Comparison of ENCODE assay signal across 8 cellular contexts in genomic region chr19:7348587-7349230, GRCh38. TPM values are rescaled to one million over a fixed set of nuclear protein-coding genes. Genes with fewer than 3 reads are reported as not detected.
A peak's percentile ranks its signal among the peaks of the same experiment; 100 is the strongest.
DNase-seq lines count a peak whose midpoint lies in the region; ATAC-seq, FAIRE-seq and TF ChIP-seq lines count a peak whose summit lies in the region.

Gene ARHGEF18 (plus strand): TSS chr19:7348937. CDS start chr19:7362891, 13,954 bp downstream.

- peak in 1 of 2 experiments; percentile 36; a peak in 1 of 4 replicates for TF ChIP-seq EP300 in GM12878 (IDR thresholded peaks at IDR 0.05; ENCODE audit: borderline replicate concordance in 1 of 2, control insufficient read depth in 1 of 2, low read depth in 2 of 2, low read length in 2 of 2)

- TSS peak; percentile 46 for BruUV-seq in GM12878 (replicated peaks; lab: Mats Ljungman, UMichigan)

- no peak for TF ChIP-seq RAD21 in GM12878 (IDR thresholded peaks at IDR 0.05; ENCODE audit: insufficient read depth, low read depth, low read length)

- TF ChIP-seq POLR2A in GM12878 (IDR thresholded peaks at IDR 0.05; ENCODE audit: low read depth, low read length) (peak; percentile 72; the same call in 1 of the 2 replicates), thyroid gland (IDR thresholded peaks at IDR 0.05) (no peak)

- H3K27ac ChIP-seq in SU-DHL-6 (ENCODE audit: low read depth, low read length): peak within 1 kb of the TSS; percentile 100
- H3K27ac ChIP-seq in GM12878 (ENCODE audit: control insufficient read depth, insufficient read depth): peak within 1 kb of the TSS; percentile 77
- no peak within 1 kb of the TSS for H3K27ac ChIP-seq in thyroid gland
- H3K27ac ChIP-seq in mesenchymal stem cell (ENCODE audit: low read length, poor library complexity, severe bottlenecking): no peak within 1 kb of the TSS

- peaks cover 58% of the 10 kb centered on the region for H3K4me1 ChIP-seq in GM12878 (ENCODE audit: control insufficient read depth, insufficient read depth, low read length)
- H3K4me1 ChIP-seq in thyroid gland: no peaks in the 10 kb centered on the region
- no peaks in the 10 kb centered on the region for H3K4me1 ChIP-seq in mesenchymal stem cell (ENCODE audit: control insufficient read depth, insufficient read depth, low read depth, low read length)

- no peak within 1 kb of the TSS for H4K8ac ChIP-seq in mesenchymal stem cell (ENCODE audit: low read length)

- H3K9me2 ChIP-seq in SU-DHL-6 (replicated peaks; ENCODE audit: insufficient read depth, low read length): no peaks in the 10 kb centered on the region

- ATAC-seq in GM12878 (peak; percentile 60), HG03039 (IDR thresholded peaks at IDR 0.05; ENCODE audit: unreplicated experiment) (no peak)

- H2AK5ac ChIP-seq in mesenchymal stem cell (ENCODE audit: low read length, severe bottlenecking): no peak within 1 kb of the TSS

- H3K36me3 ChIP-seq in SU-DHL-6 (ENCODE audit: low read length): 0 out of 2 replicates have a peak, but pooled peaks cover 4% of the 10 kb centered on the region
- H3K36me3 ChIP-seq in GM12878 (ENCODE audit: control insufficient read depth in 2 of 2, insufficient read depth in 2 of 2, low read length in 1 of 2): no peaks in the 10 kb centered on the region
- H3K36me3 ChIP-seq in thyroid gland: no peaks in the 10 kb centered on the region
- H3K36me3 ChIP-seq in mesenchymal stem cell (ENCODE audit: control insufficient read depth in 1 of 2, insufficient read depth in 2 of 2, low read depth in 1 of 2, low read length in 2 of 2): no peaks in the 10 kb centered on the region

- no peak within 1 kb of the TSS for H4K91ac ChIP-seq in mesenchymal stem cell (ENCODE audit: low read length)

- no peak within 1 kb of the TSS for H3K14ac ChIP-seq in mesenchymal stem cell (ENCODE audit: low read length in 2 of 2)

- H3K18ac ChIP-seq in mesenchymal stem cell (ENCODE audit: low read depth in 1 of 2, low read length in 2 of 2): no peak within 1 kb of the TSS

- POLR2A ChIA-PET in GM12878 (lab: Charles Lee): interaction anchor here (0.5 to 2.7 kb wide), 13 partner anchors 9 to 1245 kb away, joined by 3 to 12 read pairs (median 6); no protein-coding TSS in a partner anchor

- H2BK15ac ChIP-seq in mesenchymal stem cell (ENCODE audit: low read depth, poor library complexity, severe bottlenecking): no peak within 1 kb of the TSS

- H3K9ac ChIP-seq in SU-DHL-6 (ENCODE audit: low read length): peak within 1 kb of the TSS; percentile 75
- H3K9ac ChIP-seq in GM12878 (ENCODE audit: control insufficient read depth, insufficient read depth, low read length): peak within 1 kb of the TSS; percentile 59
- no peak within 1 kb of the TSS for H3K9ac ChIP-seq in mesenchymal stem cell (ENCODE audit: low read length)

- H3K79me1 ChIP-seq in mesenchymal stem cell (replicated peaks; ENCODE audit: low read length, poor library complexity, severe bottlenecking): no peaks in the 10 kb centered on the region

- SMC1A ChIA-PET in GM12878 (lab: Charles Lee; ENCODE audit: uncharacterized antibody, unreplicated experiment): interaction anchor here (0.6 to 2.4 kb wide), 14 partner anchors 8 to 247 kb away, joined by 3 to 22 read pairs (median 4); no protein-coding TSS in a partner anchor

- H3K27me3 ChIP-seq in SU-DHL-6 (ENCODE audit: low read length): no peaks in the 10 kb centered on the region
- H3K27me3 ChIP-seq in GM12878 (replicated peaks in 1 of 2; ENCODE audit: control insufficient read depth in 2 of 2, insufficient read depth in 2 of 2, low read length in 1 of 2): no peaks in the 10 kb centered on the region
- H3K27me3 ChIP-seq in thyroid gland: no peaks in the 10 kb centered on the region
- peaks cover 9 to 29% of the 10 kb centered on the region in 2 experiments for H3K27me3 ChIP-seq in mesenchymal stem cell (ENCODE audit: control insufficient read depth in 1 of 2, insufficient read depth in 1 of 2, low read length in 2 of 2)

- CTCF ChIA-PET in GM12878 (lab: Yijun Ruan, JAX): interaction anchor here (1.0 to 2.9 kb wide), 10 partner anchors 9 to 249 kb away, joined by 3 to 19 read pairs (median 6); no protein-coding TSS in a partner anchor

- H3K79me2 ChIP-seq in SU-DHL-6 (ENCODE audit: insufficient read depth, low read length) (peaks cover 37% of the 10 kb centered on the region), GM12878 (ENCODE audit: control insufficient read depth, insufficient read depth, low read length) (no peaks in the 10 kb centered on the region; the same call in 1 of the 2 replicates)

- H3K4ac ChIP-seq in mesenchymal stem cell (ENCODE audit: low read depth in 1 of 2, low read length in 2 of 2): no peak within 1 kb of the TSS

- TF ChIP-seq CTCF in GM13977 (IDR thresholded peaks at IDR 0.05; ENCODE audit: extremely low read depth, insufficient read depth, missing control alignments): no peak
- TF ChIP-seq CTCF in SU-DHL-6 (IDR thresholded peaks at IDR 0.05; ENCODE audit: insufficient read depth, low read length, poor library complexity, severe bottlenecking): no peak
- TF ChIP-seq CTCF in GM12878 (IDR thresholded peaks at IDR 0.05 in 2 of 3, conservative IDR thresholded peaks at IDR 0.05 in 1 of 3; ENCODE audit: control insufficient read depth in 2 of 3, extremely low read depth in 1 of 3, insufficient read depth in 1 of 3, low read depth in 3 of 3, low read length in 3 of 3): no peak
- no peak for TF ChIP-seq CTCF in thyroid gland (IDR thresholded peaks at IDR 0.05)

- H2AFZ ChIP-seq in SU-DHL-6 (ENCODE audit: low read depth, low read length, severe bottlenecking) (no peak within 1 kb of the TSS), GM12878 (ENCODE audit: control insufficient read depth, low read depth, low read length) (peak within 1 kb of the TSS; percentile 76), mesenchymal stem cell (ENCODE audit: low read depth, low read length) (no peak within 1 kb of the TSS)

- H2BK120ac ChIP-seq in mesenchymal stem cell (ENCODE audit: low read depth, low read length): no peak within 1 kb of the TSS

- H3K9me3 ChIP-seq in SU-DHL-6 (ENCODE audit: insufficient read depth, low read length) (no peaks in the 10 kb centered on the region), GM12878 (replicated peaks; ENCODE audit: control insufficient read depth, insufficient read depth, low read length) (peaks cover 4% of the 10 kb centered on the region), thyroid gland (no peaks in the 10 kb centered on the region), mesenchymal stem cell (ENCODE audit: control insufficient read depth, low read length) (peaks cover 6% of the 10 kb centered on the region)

- H3K4me2 ChIP-seq in SU-DHL-6 (ENCODE audit: low read depth, low read length, poor library complexity, severe bottlenecking) (peak within 1 kb of the TSS; percentile 86), GM12878 (ENCODE audit: control insufficient read depth, insufficient read depth) (peak within 1 kb of the TSS; percentile 87), mesenchymal stem cell (ENCODE audit: low read length, poor library complexity, severe bottlenecking) (no peak within 1 kb of the TSS)

- peaks cover 59% of the 10 kb centered on the region for H3F3A ChIP-seq in SU-DHL-6 (ENCODE audit: insufficient read depth)

- in situ Hi-C loops in GM13977 (cut with MboI; ENCODE audit: low pct_unique_long_range_greater_than_20kb, low sequenced_read_pairs, unreplicated experiment): loop anchor here (10.0 kb wide), 1 partner anchor 244 kb away; no protein-coding TSS in a partner anchor
- in situ Hi-C loops in GM12878 (cut with MboI): no loop called here

- H2BK5ac ChIP-seq in mesenchymal stem cell (ENCODE audit: low read depth, low read length, poor library complexity, severe bottlenecking): no peak within 1 kb of the TSS

- 8% methylated on average over 13 of the region's 13 CpGs for WGBS in GM12878 (ENCODE audit: insufficient coverage, insufficient replicate concordance, low lambda C conversion rate, missing lambda C conversion rate)
- 88 to 89% methylated on average over 12 to 13 of the region's 13 CpGs for WGBS in thyroid gland, 2 donors
- 81% methylated on average over 13 of the region's 13 CpGs for WGBS in mesenchymal stem cell

- H4K20me1 ChIP-seq in SU-DHL-6 (ENCODE audit: low read depth, low read length) (no peaks in the 10 kb centered on the region), GM12878 (ENCODE audit: control insufficient read depth, insufficient read depth) (no peaks in the 10 kb centered on the region)

- H3K4me3 ChIP-seq in SU-DHL-6 (ENCODE audit: insufficient read depth, low read length, poor library complexity, severe bottlenecking): peak within 1 kb of the TSS; percentile 83
- H3K4me3 ChIP-seq in GM12878: peak within 1 kb of the TSS; percentile 43; the same call in 1 of the 2 replicates
- no peak within 1 kb of the TSS for H3K4me3 ChIP-seq in thyroid gland (replicated peaks in 1 of 3)
- H3K4me3 ChIP-seq in mesenchymal stem cell (ENCODE audit: insufficient read depth in 1 of 2, low read depth in 1 of 2, low read length in 2 of 2): no peak within 1 kb of the TSS

- no peak within 1 kb of the TSS for H3K23ac ChIP-seq in mesenchymal stem cell (ENCODE audit: low read length in 2 of 2)

- DNase-seq in GM13977 (ENCODE audit: low spot score): peak; percentile 56
- DNase-seq in GM12878 (ENCODE audit: low read depth, low spot score): peak; percentile 59
- no peak for DNase-seq in lung microvascular endothelial cell (ENCODE audit: low read depth in 2 of 2)
- no peak for DNase-seq in thyroid gland
- DNase-seq in mesenchymal stem cell: no peak
- DNase-seq in RKO (ENCODE audit: low spot score): no peak

- intact Hi-C loops in GM12878 (cut with micrococcal nuclease; ENCODE audit: unreplicated experiment) (loop anchor here (5.0 kb wide), 1 partner anchor 39 kb away; no protein-coding TSS in a partner anchor), thyroid gland (cut with DNase I) (no loop called here)

- FAIRE-seq in GM12878 (lab: Jason Lieb, UNC): no peak

- RAD21 ChIA-PET in GM12878 (lab: Charles Lee; ENCODE audit: unreplicated experiment): interaction anchor here (0.5 to 3.3 kb wide), 18 partner anchors 9 to 406 kb away, joined by 3 to 19 read pairs (median 4); partner anchors contain the start of genes FCER2 and ZNF557

- H2BK12ac ChIP-seq in mesenchymal stem cell (ENCODE audit: low read length in 2 of 2): no peak within 1 kb of the TSS

RNA-seq across cellular contexts. Expression of gene ARHGEF18, which starts in this region (rescaled TPM):
- 56.0 and 60.3 TPM in 2 replicates for total RNA-seq in GM12878 (2013; cell fraction: nucleolus; rRNA removed)
- total RNA-seq in GM12878 (2014; rRNA removed) (26.9 and 31.1 TPM in 2 replicates), GM12878 (2014; rRNA removed; fragmentation: Illumina TruSeq; extraction: Trizol) (8.8 and 8.9 TPM in 2 replicates), GM12878 (2021) (32.3 and 37.3 TPM in 2 replicates), lung microvascular endothelial cell (16.8 and 19.4 TPM in 2 replicates), thyroid gland (10 to 100 TPM; 22.6 to 37.2 (median 27.2) TPM)
- 7.9 TPM for polyA plus RNA-seq in GM12878 (2011; ENCODE audit: low read depth)
- polyA plus RNA-seq in GM12878 (2011; rRNA removed) (7.0 and 8.9 TPM in 2 replicates), GM12878 (2014; fragmentation: Illumina TruSeq; extraction: Trizol) (1.2 and 6.6 TPM in 2 replicates), GM12878 (2014; fragmentation: Nextera tagmentation; extraction: Ambion mirVana) (under 1 TPM; 0.31 to 0.57 TPM), GM12878 (2014; rRNA removed) (23.3 and 27.6 TPM in 2 replicates), GM12878 (2016; fragmentation: Nextera tagmentation; extraction: Ambion mirVana) (10 to 100 TPM; 17.9 to 19.9 TPM)
- polyA plus RNA-seq in GM12878 (2011; cell fraction: cytosol; rRNA removed): 15.0 and 21.0 TPM in 2 replicates
- polyA plus RNA-seq in GM12878 (2011; cell fraction: nucleus; rRNA removed): 37.2 and 41.2 TPM in 2 replicates
- polyA plus RNA-seq in GM12878 (2012): 17.2 and 18.4 TPM in 2 replicates
- 8.9 and 22.5 TPM in 2 replicates for polyA minus RNA-seq in GM12878 (2011; rRNA and poly(A)+ RNA removed)
- polyA minus RNA-seq in GM12878 (2011; cell fraction: cytosol; rRNA and poly(A)+ RNA removed): 16.8 and 20.8 TPM in 2 replicates
- polyA minus RNA-seq in GM12878 (2011; cell fraction: nucleus; rRNA and poly(A)+ RNA removed): 13.7 and 21.9 TPM in 2 replicates
- polyA plus RNA-seq in mesenchymal stem cell (2013, experiment 1 of 2): 29.3 TPM
- 28.8 TPM for polyA plus RNA-seq in mesenchymal stem cell (2013, experiment 2 of 2)

Comparison
In these comparisons a context has a peak if more than half of its experiments do, and no peak if none do; other contexts are left out.
1. DNase-seq: peak in GM13977 (single experiment) and GM12878 (single experiment); none in lung microvascular endothelial cell (0 of 2), thyroid gland (0 of 2), mesenchymal stem cell (single experiment) and RKO (single experiment).
2. H3K27ac ChIP-seq: peak in SU-DHL-6 (single experiment) and GM12878 (single experiment); none in thyroid gland (0 of 3) and mesenchymal stem cell (single experiment).
3. H3K4me3 ChIP-seq: peak in SU-DHL-6 (single experiment) and GM12878 (single experiment); none in thyroid gland (0 of 3) and mesenchymal stem cell (0 of 2).